In the genomic region with DNA sequence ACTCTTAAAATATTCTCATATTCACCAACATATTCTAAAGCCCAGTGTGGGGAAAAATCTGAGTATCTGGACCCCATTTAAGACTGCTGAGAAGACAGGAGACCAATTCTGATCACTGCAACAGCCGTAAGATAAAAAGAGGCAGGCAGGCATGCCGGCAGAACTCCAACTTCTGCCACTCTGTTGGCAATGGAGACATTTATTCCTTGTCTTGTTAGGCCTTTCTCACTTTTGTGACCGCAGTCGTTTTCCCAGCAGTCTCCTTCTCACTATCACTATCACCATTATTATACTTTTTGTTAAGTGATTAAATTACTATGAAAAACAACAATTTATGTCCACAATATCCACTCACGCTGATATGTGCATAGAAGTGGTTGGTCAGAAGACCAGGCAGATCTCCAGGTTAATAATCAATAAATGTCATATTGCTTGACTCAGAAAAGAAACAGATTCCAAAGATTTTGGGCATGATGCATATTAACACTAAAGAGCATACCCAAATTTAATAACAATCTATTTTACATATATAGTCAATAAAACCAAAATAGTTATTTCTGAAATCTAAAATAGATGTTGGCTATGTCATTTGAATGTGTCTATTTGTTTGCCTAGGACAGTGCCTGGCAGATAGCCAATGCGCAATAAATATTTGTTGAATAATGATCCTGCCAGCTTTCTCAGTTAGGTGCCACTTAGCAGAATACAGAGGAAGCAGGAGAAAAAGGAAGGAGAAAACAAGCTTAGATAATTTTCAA, we compare ENCODE assay signal across 1 cellular context.
TF ChIP-seq lines count a peak whose summit lies in the region.

No MANE protein-coding gene starts in this region.

TF ChIP-seq in endothelial cell of umbilical vein, 7 proteins besides CTCF, POLR2A, EP300 and RAD21 (continued from another document):
- TF ChIP-seq GATA2 (IDR thresholded peaks at IDR 0.05; ENCODE audit: insufficient read depth, insufficient read length, low read depth, low read length) (no peak), FOS (IDR thresholded peaks at IDR 0.05; ENCODE audit: borderline replicate concordance, insufficient read depth, low read length) (no peak), POLR2AphosphoS5 (IDR thresholded peaks at IDR 0.05; ENCODE audit: insufficient read depth, low read depth, low read length) (no peak), MAX (IDR thresholded peaks at IDR 0.05; ENCODE audit: insufficient read depth, insufficient read length) (no peak), JUN (IDR thresholded peaks at IDR 0.05; ENCODE audit: borderline replicate concordance, insufficient read depth, insufficient read length, low read depth) (no peak)
TF ChIP-seq in endothelial cell of umbilical vein: peak in this region for 0.
